8 cellular contexts compared by ENCODE assay signal in the genomic region with DNA sequence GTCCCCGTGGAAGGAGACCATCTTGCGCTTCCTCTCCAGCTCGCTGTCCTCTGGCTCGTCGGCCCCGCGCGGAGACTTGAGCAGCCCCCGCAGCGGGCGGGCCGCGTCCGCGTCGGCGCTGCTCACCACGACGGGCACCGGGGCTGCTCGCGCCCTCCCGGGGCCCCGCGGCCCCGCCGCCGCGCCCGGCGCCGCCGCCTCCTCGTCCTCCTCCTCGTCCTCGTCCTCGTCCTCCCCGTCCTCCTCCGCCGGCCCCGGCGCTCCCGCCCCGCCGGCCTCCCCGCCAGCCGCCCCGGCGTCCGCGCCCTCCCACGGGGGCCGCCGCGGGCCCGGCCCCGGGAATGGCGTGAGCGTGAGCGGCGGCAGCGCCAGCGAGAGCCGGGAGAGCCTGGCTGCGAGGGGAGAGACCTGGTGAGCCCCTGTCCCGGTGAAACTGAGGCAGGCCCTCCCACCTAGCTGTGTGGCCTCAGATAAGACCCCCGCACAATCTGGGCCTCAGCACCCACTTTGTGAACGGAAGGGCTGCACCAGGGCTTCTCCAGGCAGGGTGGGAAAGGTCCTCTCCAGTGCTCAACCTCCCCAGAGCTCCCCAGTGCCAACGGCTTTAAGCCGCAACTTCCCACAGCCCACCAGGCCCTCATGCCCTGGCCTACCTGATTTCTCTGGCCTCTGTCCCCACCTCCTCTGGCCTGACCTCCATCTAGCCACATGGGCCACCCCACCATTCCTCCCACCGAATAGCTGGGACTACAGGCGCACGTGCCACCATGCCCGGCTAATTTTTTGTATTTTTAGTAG. TPM values are rescaled to one million over a fixed set of nuclear protein-coding genes. Genes with fewer than 3 reads are reported as not detected.
A peak's percentile ranks its signal among the peaks of the same experiment; 100 is the strongest.
DNase-seq lines count a peak whose midpoint lies in the region; TF ChIP-seq lines count a peak whose summit lies in the region.

No MANE protein-coding gene starts in this region.

- H3K27ac Mint-ChIP-seq in endothelial cell (ENCODE audit: unreplicated experiment), result no peak overlapping the region

- TF ChIP-seq RAD21 in Ishikawa (IDR thresholded peaks at IDR 0.05; ENCODE audit: low read depth), result no peak

- no peaks in the 10 kb centered on the region for H3K79me2 ChIP-seq in DOHH2 (ENCODE audit: control insufficient read depth, low read length)

- H3K4me3 ChIP-seq in DOHH2 (ENCODE audit: low read length), result peak overlapping the region; percentile 66
- peak overlapping the region; percentile 29 for H3K4me3 ChIP-seq in neuron (ENCODE audit: low read length)

- peak overlapping the region; percentile 61 for H3K4me2 ChIP-seq in DOHH2 (ENCODE audit: low read length)

- H3K4me1 ChIP-seq in DOHH2 (ENCODE audit: control insufficient read depth, low read length), result peaks cover 35% of the 10 kb centered on the region
- peaks cover 4% of the 10 kb centered on the region for H3K4me1 ChIP-seq in neuron (ENCODE audit: insufficient read depth, low read length)

- peaks cover 16% of the 10 kb centered on the region for H3K27me3 Mint-ChIP-seq in endothelial cell (ENCODE audit: unreplicated experiment)

- no peaks in the 10 kb centered on the region for H3K36me3 ChIP-seq in DOHH2 (ENCODE audit: control insufficient read depth, low read length)
- no peaks in the 10 kb centered on the region for H3K36me3 ChIP-seq in neuron (ENCODE audit: insufficient read depth, low read length)

- H3K4me1 Mint-ChIP-seq in endothelial cell (ENCODE audit: unreplicated experiment), result peaks cover 24% of the 10 kb centered on the region

- H3K9me2 ChIP-seq in DOHH2 (replicated peaks; ENCODE audit: control insufficient read depth, low read length), result no peaks in the 10 kb centered on the region

- H4K20me1 ChIP-seq in DOHH2 (ENCODE audit: control insufficient read depth, insufficient read depth, low read depth, low read length), result no peaks in the 10 kb centered on the region

- TF ChIP-seq EP300 in Ishikawa (IDR thresholded peaks at IDR 0.05; ENCODE audit: borderline replicate concordance), result no peak

- H3K9me3 Mint-ChIP-seq in endothelial cell (ENCODE audit: unreplicated experiment), result no peaks in the 10 kb centered on the region

- H3K9me3 ChIP-seq in DOHH2 (ENCODE audit: control insufficient read depth, insufficient read depth, low read length), result no peaks in the 10 kb centered on the region
- H3K9me3 ChIP-seq in neuron (ENCODE audit: low read length), result no peaks in the 10 kb centered on the region

- peaks cover 5% of the 10 kb centered on the region; the same call in 1 of the 2 replicates for H3F3A ChIP-seq in DOHH2 (ENCODE audit: control insufficient read depth, insufficient read depth)

- DNase-seq in endothelial cell (ENCODE audit: low spot score), result no peak
- DNase-seq in mesenteric fat pad (ENCODE audit: low spot score), result no peak
- DNase-seq in NCI-H446 (lab: John Stamatoyannopoulos, UW), result no peak
- DNase-seq in cerebellar nuclear complex (lab: John Stamatoyannopoulos, UW), result no peak
- no peak for DNase-seq in HuH-7.5 (ENCODE audit: low spot score)

- H3K27me3 ChIP-seq in DOHH2 (ENCODE audit: control insufficient read depth, low read length) (peaks cover 43% of the 10 kb centered on the region), neuron (ENCODE audit: insufficient read depth, low read length) (peaks cover 37% of the 10 kb centered on the region)

- H3K36me3 Mint-ChIP-seq in endothelial cell (ENCODE audit: low read depth, unreplicated experiment), result no peaks in the 10 kb centered on the region

- no peak for TF ChIP-seq CTCF in DOHH2 (IDR thresholded peaks at IDR 0.05; ENCODE audit: low read depth, low read length, poor library complexity, severe bottlenecking)
- no peak for TF ChIP-seq CTCF in endothelial cell (IDR thresholded peaks at IDR 0.05; ENCODE audit: unreplicated experiment)

- no peak overlapping the region for H3K27ac ChIP-seq in DOHH2 (ENCODE audit: low read depth, low read length)

- H3K4me3 Mint-ChIP-seq in endothelial cell (ENCODE audit: unreplicated experiment), result peak overlapping the region; percentile 79

- H2AFZ ChIP-seq in neuron (ENCODE audit: low read depth, low read length), result no peak overlapping the region

TF ChIP-seq in Ishikawa, 13 proteins besides CTCF, POLR2A, EP300 and RAD21:
- TF ChIP-seq, protein P1, sequence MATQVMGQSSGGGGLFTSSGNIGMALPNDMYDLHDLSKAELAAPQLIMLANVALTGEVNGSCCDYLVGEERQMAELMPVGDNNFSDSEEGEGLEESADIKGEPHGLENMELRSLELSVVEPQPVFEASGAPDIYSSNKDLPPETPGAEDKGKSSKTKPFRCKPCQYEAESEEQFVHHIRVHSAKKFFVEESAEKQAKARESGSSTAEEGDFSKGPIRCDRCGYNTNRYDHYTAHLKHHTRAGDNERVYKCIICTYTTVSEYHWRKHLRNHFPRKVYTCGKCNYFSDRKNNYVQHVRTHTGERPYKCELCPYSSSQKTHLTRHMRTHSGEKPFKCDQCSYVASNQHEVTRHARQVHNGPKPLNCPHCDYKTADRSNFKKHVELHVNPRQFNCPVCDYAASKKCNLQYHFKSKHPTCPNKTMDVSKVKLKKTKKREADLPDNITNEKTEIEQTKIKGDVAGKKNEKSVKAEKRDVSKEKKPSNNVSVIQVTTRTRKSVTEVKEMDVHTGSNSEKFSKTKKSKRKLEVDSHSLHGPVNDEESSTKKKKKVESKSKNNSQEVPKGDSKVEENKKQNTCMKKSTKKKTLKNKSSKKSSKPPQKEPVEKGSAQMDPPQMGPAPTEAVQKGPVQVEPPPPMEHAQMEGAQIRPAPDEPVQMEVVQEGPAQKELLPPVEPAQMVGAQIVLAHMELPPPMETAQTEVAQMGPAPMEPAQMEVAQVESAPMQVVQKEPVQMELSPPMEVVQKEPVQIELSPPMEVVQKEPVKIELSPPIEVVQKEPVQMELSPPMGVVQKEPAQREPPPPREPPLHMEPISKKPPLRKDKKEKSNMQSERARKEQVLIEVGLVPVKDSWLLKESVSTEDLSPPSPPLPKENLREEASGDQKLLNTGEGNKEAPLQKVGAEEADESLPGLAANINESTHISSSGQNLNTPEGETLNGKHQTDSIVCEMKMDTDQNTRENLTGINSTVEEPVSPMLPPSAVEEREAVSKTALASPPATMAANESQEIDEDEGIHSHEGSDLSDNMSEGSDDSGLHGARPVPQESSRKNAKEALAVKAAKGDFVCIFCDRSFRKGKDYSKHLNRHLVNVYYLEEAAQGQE (IDR thresholded peaks at IDR 0.05; ENCODE audit: low read depth), result no peak
- TF ChIP-seq, protein P2, sequence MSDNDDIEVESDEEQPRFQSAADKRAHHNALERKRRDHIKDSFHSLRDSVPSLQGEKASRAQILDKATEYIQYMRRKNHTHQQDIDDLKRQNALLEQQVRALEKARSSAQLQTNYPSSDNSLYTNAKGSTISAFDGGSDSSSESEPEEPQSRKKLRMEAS (IDR thresholded peaks at IDR 0.05), result peak; percentile 42; the same call in 1 of the 2 replicates
- TF ChIP-seq ZBTB7A (IDR thresholded peaks at IDR 0.05; ENCODE audit: low read depth) (peak; percentile 32; the same call in 1 of the 2 replicates), YY1 (IDR thresholded peaks at IDR 0.05; ENCODE audit: low read depth) (0 out of 2 replicates have a peak, but pooled peaks have one; percentile 10)

RNA-seq across cellular contexts. Expression of gene LMTK3, which starts 17.7 kb away (rescaled TPM):
- 3.0 TPM for total RNA-seq in endothelial cell (ENCODE audit: unreplicated experiment)
- total RNA-seq in mesenteric fat pad, result 0.45 TPM

RNA-seq across cellular contexts. Expression of gene CYTH2, which starts 24.7 kb away (rescaled TPM):
- total RNA-seq in endothelial cell (ENCODE audit: unreplicated experiment) (165 TPM), mesenteric fat pad (34.9 TPM)

RNA-seq across cellular contexts. Expression of gene KCNJ14, which starts 38.5 kb away (rescaled TPM):
- total RNA-seq in endothelial cell (ENCODE audit: unreplicated experiment) (0.95 TPM), mesenteric fat pad (1.0 TPM)

RNA-seq across cellular contexts. Expression of gene GRWD1, which starts 48.1 kb away (rescaled TPM):
- total RNA-seq in endothelial cell (ENCODE audit: unreplicated experiment) (38.4 TPM), mesenteric fat pad (39.0 TPM)

RNA-seq across cellular contexts. Expression of gene SULT2B1, which starts 58.1 kb away (rescaled TPM):
- total RNA-seq in endothelial cell (ENCODE audit: unreplicated experiment), result 0.62 TPM
- total RNA-seq in mesenteric fat pad, result 0.48 TPM
